In the genomic region with DNA sequence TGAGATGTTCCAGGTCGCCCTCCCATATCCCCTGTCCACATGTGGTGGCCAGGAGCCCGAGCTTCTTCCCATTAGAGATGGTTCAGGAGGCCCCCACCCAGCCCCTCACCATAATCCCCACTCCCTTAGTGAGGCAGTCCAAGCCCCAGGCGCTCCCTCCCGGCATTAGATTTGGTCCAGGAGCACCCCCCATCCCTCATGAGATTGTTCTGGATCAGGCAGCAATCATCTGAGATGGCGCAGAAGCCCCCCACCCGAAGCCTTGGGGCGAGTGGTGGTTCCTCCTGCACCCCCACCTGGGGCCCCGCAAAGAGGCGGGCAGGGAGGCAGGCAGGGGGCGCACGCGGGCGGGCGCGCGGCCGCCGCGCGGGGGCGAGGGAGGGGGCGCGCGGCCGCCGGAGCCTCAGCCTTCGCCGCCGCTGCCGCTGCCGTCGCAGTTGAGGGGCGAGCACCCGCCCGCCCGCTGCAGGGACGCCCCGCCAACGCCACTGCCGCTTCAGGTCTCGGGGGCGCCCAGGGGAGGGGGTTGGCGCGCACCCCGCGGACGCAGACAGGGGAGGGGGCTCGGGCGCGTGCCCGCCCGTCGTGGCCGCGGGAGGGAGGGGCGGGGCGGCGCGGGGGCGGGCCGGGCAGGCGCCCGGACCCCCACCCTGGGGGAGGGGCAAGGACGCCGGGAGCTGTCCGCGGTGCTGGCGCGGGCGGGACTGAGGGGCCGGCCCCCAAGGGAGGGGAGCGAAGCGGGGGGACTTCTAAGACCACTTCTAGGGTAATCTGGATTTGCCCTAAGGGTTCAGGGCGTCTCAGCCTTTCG, we compare ENCODE assay signal across 8 cellular contexts. TPM values are rescaled to one million over a fixed set of nuclear protein-coding genes. Genes with fewer than 3 reads are reported as not detected.
DNase-seq lines count a peak whose midpoint lies in the region; FAIRE-seq and TF ChIP-seq lines count a peak whose summit lies in the region.

No MANE protein-coding gene starts in this region.

- no peaks in the 10 kb centered on the region for H3K36me3 ChIP-seq in NT2/D1 (ENCODE audit: insufficient read depth, insufficient read length, low read length)
- no peaks in the 10 kb centered on the region for H3K36me3 ChIP-seq in bronchial epithelial cell (ENCODE audit: control insufficient read depth, insufficient read depth, low read length)

- H3K4me1 ChIP-seq in NT2/D1 (ENCODE audit: insufficient read depth, insufficient read length), result peaks cover 7% of the 10 kb centered on the region

- peak; percentile 17 for TF ChIP-seq CTCF in bronchial epithelial cell (IDR thresholded peaks at IDR 0.05; ENCODE audit: insufficient read depth, low read length, severe bottlenecking)
- TF ChIP-seq CTCF in nephron (IDR thresholded peaks at IDR 0.05; ENCODE audit: unreplicated experiment in 3 of 3), result no peak

- no peak overlapping the region for H3K9ac ChIP-seq in NT2/D1 (ENCODE audit: insufficient read length, low read depth)

- H3K4me3 Mint-ChIP-seq in nephron, result peak overlapping the region; percentile 78 to 82 (median 79)

- peak overlapping the region; percentile 24 for H3K4me3 ChIP-seq in NT2/D1 (ENCODE audit: insufficient read length, low read depth)
- no peak overlapping the region for H3K4me3 ChIP-seq in bronchial epithelial cell (ENCODE audit: low read depth, low read length)

- no peaks in the 10 kb centered on the region for H3K9me3 ChIP-seq in NT2/D1 (ENCODE audit: insufficient read depth, low read length)

- DNase-seq in NCI-H345 (lab: John Stamatoyannopoulos, UW) (peak; percentile 90), NCI-H345 treated with DMSO at 0.1 percent for 48 hours (lab: John Stamatoyannopoulos, UW; ENCODE audit: unreplicated experiment) (no peak), NT2/D1 (ENCODE audit: low read depth, low spot score) (no peak), bronchial epithelial cell (ENCODE audit: low read depth) (no peak), epidermal melanocyte (ENCODE audit: insufficient read length, low spot score) (no peak)
- DNase-seq in activated CD4-positive, CD25-positive, alpha-beta regulatory T cell (lab: John Stamatoyannopoulos, UW), result no peak
- DNase-seq in central memory CD4-positive, alpha-beta T cell, result no peak

- H3K4me1 Mint-ChIP-seq in nephron, result peaks cover 18% of the 10 kb centered on the region

- no peaks in the 10 kb centered on the region for H3K9me3 Mint-ChIP-seq in nephron

- H3K27me3 Mint-ChIP-seq in nephron (ENCODE audit: low read depth), result peaks cover 44% of the 10 kb centered on the region

- no peaks in the 10 kb centered on the region for H3K36me3 Mint-ChIP-seq in nephron (ENCODE audit: low read depth)

- H3K27ac Mint-ChIP-seq in nephron, result peak overlapping the region in 1 of 3 experiments; percentile 14

- peaks cover 4% of the 10 kb centered on the region for H3K27me3 ChIP-seq in NT2/D1 (ENCODE audit: insufficient read depth, insufficient read length)
- no peaks in the 10 kb centered on the region for H3K27me3 ChIP-seq in bronchial epithelial cell (ENCODE audit: control insufficient read depth, insufficient read depth, low read length)

- no peak for FAIRE-seq in bronchial epithelial cell (lab: Jason Lieb, UNC)

RNA-seq across cellular contexts. Expression of gene SHKBP1, which starts 46.4 kb away (rescaled TPM):
- 29.2 and 29.4 TPM in 2 replicates for total RNA-seq in bronchial epithelial cell
